Comparison of ENCODE assay signal across 16 cellular contexts in genomic region chr22:26942301-26942927, GRCh38.
"Had no signal": no experiment of that assay in that cellular context is flagged by ENCODE, and none has a peak within 500 bp of the region (broad histone marks: within the 10 kb centered on the region; RNA-seq: fewer than 3 reads in every experiment).

No MANE protein-coding gene starts in this region.

- H3K27ac Mint-ChIP-seq: activated CD8-positive, alpha-beta T cell treated with anti-CD3 and anti-CD28 coated beads, Interleukin-2, amount 10 ng/mL, durations not matched to agents 7 days and 5 days; activated naive CD8-positive, alpha-beta T cell treated with anti-CD3 and anti-CD28 coated beads, Interleukin-2, amount 50 U/mL, for 24 hours; nephron progenitor cell; stimulated activated naive CD8-positive, alpha-beta T cell treated with anti-CD3 and anti-CD28 coated beads, Interleukin-15, Interleukin-2, amounts not matched to agents 100 ng/mL and 50 ng/mL, for 24 hours had no signal

- H3K4me3 Mint-ChIP-seq: activated CD8-positive, alpha-beta T cell treated with anti-CD3 and anti-CD28 coated beads, Interleukin-2, amount 10 ng/mL, durations not matched to agents 7 days and 5 days; activated naive CD8-positive, alpha-beta T cell treated with anti-CD3 and anti-CD28 coated beads, Interleukin-2, amount 50 U/mL, for 24 hours; central memory CD8-positive, alpha-beta T cell; nephron progenitor cell; stimulated activated naive CD8-positive, alpha-beta T cell treated with anti-CD3 and anti-CD28 coated beads, Interleukin-15, Interleukin-2, amounts not matched to agents 100 ng/mL and 50 ng/mL, for 24 hours had no signal

- DNase-seq: activated CD4-positive, alpha-beta T cell treated with anti-CD3 and anti-CD28 coated beads for 4 hours; activated CD8-positive, alpha-beta memory T cell treated with anti-CD3 and anti-CD28 coated beads, Interleukin-2, amount 50 U/mL, for 48 hours; activated CD8-positive, alpha-beta T cell treated with anti-CD3 and anti-CD28 coated beads, Interleukin-2, amount 10 ng/mL, durations not matched to agents 7 days and 5 days; activated naive CD4-positive, alpha-beta T cell treated with Interleukin-2 at 50 U/mL for 16 hours; activated naive CD8-positive, alpha-beta T cell treated with anti-CD3 and anti-CD28 coated beads, Interleukin-2, amount 50 U/mL, for 24 hours; body of pancreas; cortex of kidney; left colon; nephron progenitor cell; ovary; stimulated activated CD4-positive, alpha-beta T cell treated with anti-CD3 and anti-CD28 coated beads, Interleukin-15, amount 100 ng/mL, for 24 hours; stimulated activated CD4-positive, alpha-beta T cell treated with anti-CD3 and anti-CD28 coated beads, Interleukin-4, amount 100 ng/mL, for 24 hours; T-helper 9 cell; upper lobe of right lung had no signal

- ATAC-seq: activated CD8-positive, alpha-beta T cell treated with anti-CD3 and anti-CD28 coated beads, Interleukin-2, amount 10 ng/mL, durations not matched to agents 7 days and 5 days; activated naive CD8-positive, alpha-beta T cell treated with anti-CD3 and anti-CD28 coated beads, Interleukin-2, amount 50 U/mL, for 24 hours; body of pancreas; left colon; upper lobe of right lung had no signal

- H3K36me3 ChIP-seq: ovary, upper lobe of right lung had no signal

- H3K27me3 ChIP-seq: body of pancreas, ovary, upper lobe of right lung had no signal

- H3K4me3 ChIP-seq: body of pancreas, ovary, upper lobe of right lung had no signal

- H3K4me1 ChIP-seq: body of pancreas, upper lobe of right lung had no signal

- H3K27ac ChIP-seq: body of pancreas, ovary, upper lobe of right lung had no signal

- H3K27me3 Mint-ChIP-seq: activated naive CD8-positive, alpha-beta T cell treated with anti-CD3 and anti-CD28 coated beads, Interleukin-2, amount 50 U/mL, for 24 hours; central memory CD8-positive, alpha-beta T cell; stimulated activated naive CD8-positive, alpha-beta T cell treated with anti-CD3 and anti-CD28 coated beads, Interleukin-15, Interleukin-2, amounts not matched to agents 100 ng/mL and 50 ng/mL, for 24 hours had no signal

- H3K9me3 ChIP-seq: body of pancreas, ovary, upper lobe of right lung had no signal

- H3K4me1 Mint-ChIP-seq: activated naive CD8-positive, alpha-beta T cell treated with anti-CD3 and anti-CD28 coated beads, Interleukin-2, amount 50 U/mL, for 24 hours; central memory CD8-positive, alpha-beta T cell had no signal
